8 cellular contexts compared by ENCODE assay signal in genomic region chr6:16319813-16320532, GRCh38.
A peak's percentile ranks its signal among the peaks of the same experiment; 100 is the strongest.
DNase-seq lines count a peak whose midpoint lies in the region; FAIRE-seq and TF ChIP-seq lines count a peak whose summit lies in the region.

No MANE protein-coding gene starts in this region.

- BruUV-seq in mammary epithelial cell (replicated peaks; lab: Mats Ljungman, UMichigan): no TSS peak

- in situ Hi-C loops in mammary epithelial cell (cut with MboI; ENCODE audit: low sequenced_read_pairs in 2 of 2): no loop called here

- H2AFZ ChIP-seq in MM.1S (ENCODE audit: low read length) (peak overlapping the region; percentile 62), mammary epithelial cell (ENCODE audit: low read depth, low read length) (peak overlapping the region; percentile 18)

- H3K4me1 ChIP-seq in MM.1S (ENCODE audit: low read length): peaks cover 48% of the 10 kb centered on the region
- H3K4me1 ChIP-seq in mammary epithelial cell (ENCODE audit: insufficient read depth, low read length): peaks cover 24% of the 10 kb centered on the region
- peaks cover 3 to 8% of the 10 kb centered on the region in 2 donors for H3K4me1 ChIP-seq in kidney (ENCODE audit: control insufficient read depth in 1 of 2, insufficient read depth in 1 of 2, low read depth in 1 of 2, low read length in 2 of 2)

- H3K9ac ChIP-seq in MM.1S (ENCODE audit: low read length) (peak overlapping the region; percentile 58), mammary epithelial cell (ENCODE audit: insufficient read depth, low read length) (no peak overlapping the region), kidney (ENCODE audit: low read length in 2 of 2) (no peak overlapping the region)

- no peaks in the 10 kb centered on the region for H3K36me3 ChIP-seq in MM.1S (replicated peaks; ENCODE audit: insufficient read depth, low read length)
- H3K36me3 ChIP-seq in mammary epithelial cell (ENCODE audit: insufficient read depth, low read length): no peaks in the 10 kb centered on the region
- no peaks in the 10 kb centered on the region for H3K36me3 ChIP-seq in kidney (ENCODE audit: control insufficient read depth in 1 of 2, insufficient read depth in 2 of 2, low read length in 2 of 2)

- H3K4me3 ChIP-seq in MM.1S (ENCODE audit: low read length) (peak overlapping the region; percentile 32), WI38 (ENCODE audit: low read depth, low read length) (peak overlapping the region; percentile 17), mammary epithelial cell (replicated peaks in 1 of 3; ENCODE audit: insufficient read depth in 1 of 3, low read depth in 2 of 3, low read length in 3 of 3) (peak overlapping the region in 1 of 3 experiments; percentile 11), kidney (ENCODE audit: low read length in 2 of 2) (peak overlapping the region in 1 of 2 donors; percentile 24)

- intact Hi-C loops in mammary epithelial cell (cut with micrococcal nuclease): no loop called here
- intact Hi-C loops in kidney (cut with DNase I): no loop called here

- TF ChIP-seq CTCF in MM.1S (IDR thresholded peaks at IDR 0.05; ENCODE audit: low read length) (no peak), WI38 (IDR thresholded peaks at IDR 0.05; ENCODE audit: low read depth, low read length) (no peak), mammary epithelial cell (conservative IDR thresholded peaks at IDR 0.05 in 1 of 2, IDR thresholded peaks at IDR 0.05 in 1 of 2; ENCODE audit: extremely low read depth in 1 of 2, insufficient read depth in 1 of 2, low read depth in 1 of 2, low read length in 2 of 2) (no peak), kidney (IDR thresholded peaks at IDR 0.05; ENCODE audit: borderline replicate concordance, extremely low read depth, insufficient read depth) (no peak)

- H4K20me1 ChIP-seq in MM.1S (ENCODE audit: insufficient read depth, low read length) (no peaks in the 10 kb centered on the region), mammary epithelial cell (ENCODE audit: insufficient read depth, low read length) (no peaks in the 10 kb centered on the region)

- H3K9me3 ChIP-seq in MM.1S (replicated peaks; ENCODE audit: insufficient read depth, low read length): no peaks in the 10 kb centered on the region
- H3K9me3 ChIP-seq in mammary epithelial cell (replicated peaks; ENCODE audit: insufficient read depth, low read length): no peaks in the 10 kb centered on the region
- no peaks in the 10 kb centered on the region for H3K9me3 ChIP-seq in kidney (ENCODE audit: control insufficient read depth in 1 of 2, low read length in 2 of 2)

- H3K79me2 ChIP-seq in MM.1S (ENCODE audit: low read length) (peaks cover 5% of the 10 kb centered on the region; the same call in 1 of the 2 replicates), mammary epithelial cell (ENCODE audit: insufficient read depth, low read length) (no peaks in the 10 kb centered on the region)

- FAIRE-seq in kidney (lab: Jason Lieb, UNC): no peak

- dilution Hi-C loops in mammary epithelial cell (cut with HindIII; ENCODE audit: low sequenced_read_pairs): no loop called here

- H3K27ac ChIP-seq in MM.1S (ENCODE audit: low read length) (peak overlapping the region; percentile 85), mammary epithelial cell (ENCODE audit: insufficient read depth, low read depth, low read length) (no peak overlapping the region), kidney (ENCODE audit: low read depth in 2 of 2, low read length in 2 of 2) (peak overlapping the region; percentile 45 to 57)

- no peaks in the 10 kb centered on the region for H3K27me3 ChIP-seq in MM.1S (replicated peaks; ENCODE audit: insufficient read depth, low read length)
- no peaks in the 10 kb centered on the region for H3K27me3 ChIP-seq in mammary epithelial cell (ENCODE audit: insufficient read depth, low read length)

- peak overlapping the region; percentile 77 for H3K4me2 ChIP-seq in MM.1S (ENCODE audit: low read depth, low read length)
- H3K4me2 ChIP-seq in mammary epithelial cell (ENCODE audit: insufficient read depth, low read depth, low read length): peak overlapping the region; percentile 58

- WGBS in mammary epithelial cell (ENCODE audit: low coverage, missing lambda C conversion rate): 23% methylated on average over 16 of the region's 16 CpGs

- H3K9me2 ChIP-seq in MM.1S (replicated peaks; ENCODE audit: insufficient read depth, low read length): no peaks in the 10 kb centered on the region

- CTCF ChIA-PET in mammary epithelial cell (lab: Charles Lee; ENCODE audit: low non-redundant PET): no interaction called here

- DNase-seq in ELR (ENCODE audit: low read depth) (peak; percentile 94), GOT3 (lab: John Stamatoyannopoulos, UW) (peak; percentile 44), MM.1S (peak; percentile 79), mammary epithelial cell (peak; percentile 83), kidney (peak; percentile 81), HuH-7 (ENCODE audit: low spot score) (no peak)
- peak; percentile 27 to 35 for DNase-seq in stimulated activated CD4-positive, alpha-beta T cell treated with anti-CD3 and anti-CD28 coated beads, Interleukin-1b, Interleukin-23, amount 100 ng/mL, for 1 hour (ENCODE audit: low read depth in 2 of 2)

- peaks cover 32% of the 10 kb centered on the region for H3F3A ChIP-seq in MM.1S (ENCODE audit: insufficient read depth, low read length)
